Comparison of ENCODE assay signal across 15 cellular contexts in the genomic region with DNA sequence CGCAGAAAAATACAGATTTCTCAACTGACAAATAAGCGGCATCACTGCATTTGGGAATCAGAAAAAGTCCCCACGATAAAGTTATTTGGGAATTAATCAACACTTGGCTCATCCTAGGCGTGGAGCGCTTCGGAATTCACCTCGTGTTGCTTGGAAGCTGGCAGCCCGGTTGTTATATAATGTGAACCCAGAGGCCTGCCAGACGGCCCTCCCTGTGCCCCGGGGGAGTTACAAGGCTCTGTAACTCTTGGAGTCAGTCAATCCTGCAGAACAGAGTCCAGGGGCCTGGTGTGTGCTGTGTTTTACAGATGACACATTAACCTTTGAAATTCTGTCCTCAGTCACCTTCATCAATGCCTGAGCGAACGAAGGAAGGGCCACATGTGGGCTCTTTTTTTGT.
DNase-seq lines count a peak whose midpoint lies in the region; ATAC-seq, FAIRE-seq and TF ChIP-seq lines count a peak whose summit lies in the region.
"Had no signal": no experiment of that assay in that cellular context is flagged by ENCODE, and none has a peak within 500 bp of the region (broad histone marks: within the 10 kb centered on the region; RNA-seq: fewer than 3 reads in every experiment).

No MANE protein-coding gene starts in this region.

- no peak for TF ChIP-seq CTCF in astrocyte (IDR thresholded peaks at IDR 0.05; ENCODE audit: insufficient read depth, low read depth, low read length)
- TF ChIP-seq CTCF in right atrium auricular region (IDR thresholded peaks at IDR 0.05): no peak
- TF ChIP-seq CTCF in psoas muscle (IDR thresholded peaks at IDR 0.05): no peak
- no peak for TF ChIP-seq CTCF in hepatocyte (IDR thresholded peaks at IDR 0.05; ENCODE audit: poor library complexity)
- TF ChIP-seq CTCF in GM13977 (IDR thresholded peaks at IDR 0.05; ENCODE audit: extremely low read depth, insufficient read depth, missing control alignments): no peak

- H3K4me1 ChIP-seq in BLaER1: peaks cover 50% of the 10 kb centered on the region
- peaks cover 35% of the 10 kb centered on the region for H3K4me1 ChIP-seq in astrocyte (ENCODE audit: insufficient read depth, low read length)
- peaks cover 0 to 41% of the 10 kb centered on the region in 2 donors for H3K4me1 ChIP-seq in right atrium auricular region
- peaks cover 22% of the 10 kb centered on the region for H3K4me1 ChIP-seq in psoas muscle
- peaks cover 9% of the 10 kb centered on the region for H3K4me1 ChIP-seq in hepatocyte (ENCODE audit: insufficient read depth)

- no peak overlapping the region for H3K27ac Mint-ChIP-seq in astrocyte (ENCODE audit: unreplicated experiment)

- peaks cover 12% of the 10 kb centered on the region for H3K4me1 Mint-ChIP-seq in astrocyte (ENCODE audit: low read depth, unreplicated experiment)

- H3K27me3 ChIP-seq in BLaER1: no peaks in the 10 kb centered on the region
- H3K27me3 ChIP-seq in astrocyte (ENCODE audit: insufficient read depth, low read length): no peaks in the 10 kb centered on the region
- no peaks in the 10 kb centered on the region for H3K27me3 ChIP-seq in right atrium auricular region
- H3K27me3 ChIP-seq in psoas muscle (ENCODE audit: insufficient read depth in 3 of 3, low read length in 2 of 3): peaks cover 0 to 4% (median under 1%) of the 10 kb centered on the region in 3 donors
- H3K27me3 ChIP-seq in hepatocyte: no peaks in the 10 kb centered on the region

- H3K36me3 Mint-ChIP-seq in astrocyte (ENCODE audit: low read depth, unreplicated experiment): no peaks in the 10 kb centered on the region

- H3K4me3 ChIP-seq in BLaER1 (no peak overlapping the region), astrocyte (ENCODE audit: insufficient read depth, low read depth, low read length) (no peak overlapping the region), right atrium auricular region (no peak overlapping the region), psoas muscle (no peak overlapping the region), hepatocyte (no peak overlapping the region)
- H3K4me3 ChIP-seq: GM12878, lower lobe of right lung, smooth muscle cell had no signal

- FAIRE-seq in astrocyte (lab: Jason Lieb, UNC): no peak
- FAIRE-seq: endometrium, GM12878 had no signal

- H3K9ac ChIP-seq in BLaER1: no peak overlapping the region
- peak overlapping the region; percentile 41 for H3K9ac ChIP-seq in astrocyte (ENCODE audit: low read length)

- in situ Hi-C loops in GM13977 (cut with MboI; ENCODE audit: low pct_unique_long_range_greater_than_20kb, low sequenced_read_pairs, unreplicated experiment): no loop called here

- no peaks in the 10 kb centered on the region for H3K9me2 ChIP-seq in hepatocyte (replicated peaks; ENCODE audit: insufficient read depth)

- intact Hi-C loops in psoas muscle (cut with DNase I): no loop called here

- peaks cover 91% of the 10 kb centered on the region for H4K20me1 ChIP-seq in BLaER1
- peaks cover 2% of the 10 kb centered on the region for H4K20me1 ChIP-seq in astrocyte (ENCODE audit: insufficient read depth, low read length)
- H4K20me1 ChIP-seq in hepatocyte (ENCODE audit: insufficient read depth, poor library complexity, severe bottlenecking): no peaks in the 10 kb centered on the region

- H3K4me2 ChIP-seq in BLaER1: peak overlapping the region; percentile 53
- H3K4me2 ChIP-seq in astrocyte (ENCODE audit: low read length): peak overlapping the region; percentile 38
- H3K4me2 ChIP-seq in hepatocyte: no peak overlapping the region
- H3K4me2 ChIP-seq: smooth muscle cell had no signal

- no peaks in the 10 kb centered on the region for H3K9me3 Mint-ChIP-seq in astrocyte (ENCODE audit: unreplicated experiment)

- H2AFZ ChIP-seq in astrocyte (ENCODE audit: low read depth, low read length) (no peak overlapping the region), hepatocyte (no peak overlapping the region)

- H3K4me3 Mint-ChIP-seq in astrocyte (ENCODE audit: unreplicated experiment): no peak overlapping the region

- no peak for DNase-seq in astrocyte (ENCODE audit: low read depth)
- no peak for DNase-seq in right atrium auricular region (ENCODE audit: low spot score)
- peak; percentile 32 to 64 for DNase-seq in psoas muscle
- DNase-seq in hepatocyte (ENCODE audit: low spot score): no peak
- DNase-seq in GM13977 (ENCODE audit: low spot score): no peak
- DNase-seq: activated CD4-positive, CD25-positive, alpha-beta regulatory T cell; activated gamma-delta T cell; lower lobe of right lung; RPMI8226 had no signal

- H3K27me3 Mint-ChIP-seq in astrocyte (ENCODE audit: low read depth, unreplicated experiment): no peaks in the 10 kb centered on the region

- peaks cover 20% of the 10 kb centered on the region for H3K36me3 ChIP-seq in BLaER1
- no peaks in the 10 kb centered on the region for H3K36me3 ChIP-seq in astrocyte (ENCODE audit: insufficient read depth, low read length)
- H3K36me3 ChIP-seq in right atrium auricular region: no peaks in the 10 kb centered on the region
- H3K36me3 ChIP-seq in psoas muscle (ENCODE audit: insufficient read depth in 1 of 2, low read depth in 1 of 2): no peaks in the 10 kb centered on the region
- no peaks in the 10 kb centered on the region for H3K36me3 ChIP-seq in hepatocyte (replicated peaks; ENCODE audit: insufficient read depth, low read depth)
- H3K36me3 ChIP-seq: lower lobe of right lung had no signal

- H3K79me2 ChIP-seq in astrocyte (ENCODE audit: insufficient read depth, low read length) (peaks cover 5% of the 10 kb centered on the region), hepatocyte (no peaks in the 10 kb centered on the region)

- ATAC-seq in psoas muscle (no peak), GM21515 (IDR thresholded peaks at IDR 0.05; ENCODE audit: unreplicated experiment) (no peak), GM18873 (IDR thresholded peaks at IDR 0.05; ENCODE audit: low FRiP score, unreplicated experiment) (no peak)
- ATAC-seq: GM12878 had no signal

- 24 to 35% (median 26%) methylated on average over 12 of the region's 12 CpGs for WGBS in psoas muscle, 3 donors
- WGBS in hepatocyte (ENCODE audit: low lambda C conversion rate, missing lambda C conversion rate): 61% methylated on average over 12 of the region's 12 CpGs

- 0 out of 2 replicates have a peak, but pooled peaks cover 5% of the 10 kb centered on the region for H3K9me3 ChIP-seq in BLaER1
- H3K9me3 ChIP-seq in astrocyte (ENCODE audit: insufficient read depth, low read depth, low read length): no peaks in the 10 kb centered on the region
- no peaks in the 10 kb centered on the region for H3K9me3 ChIP-seq in right atrium auricular region
- no peaks in the 10 kb centered on the region for H3K9me3 ChIP-seq in psoas muscle
- no peaks in the 10 kb centered on the region for H3K9me3 ChIP-seq in hepatocyte (ENCODE audit: low read depth)
- H3K9me3 ChIP-seq: lower lobe of right lung had no signal

- no peak overlapping the region for H3K27ac ChIP-seq in BLaER1
- peak overlapping the region; percentile 1 for H3K27ac ChIP-seq in astrocyte (ENCODE audit: low read depth, low read length)
- H3K27ac ChIP-seq in right atrium auricular region: peak overlapping the region; percentile 50 to 58
- no peak overlapping the region for H3K27ac ChIP-seq in psoas muscle
- H3K27ac ChIP-seq in hepatocyte: no peak overlapping the region
- H3K27ac ChIP-seq: lower lobe of right lung had no signal

Comparison
In these comparisons a context has a peak if more than half of its experiments do, and no peak if none do; other contexts are left out.
1. H3K27ac ChIP-seq: peak in astrocyte (single experiment) and right atrium auricular region (2 of 2); none in BLaER1 (single experiment), psoas muscle (single experiment) and hepatocyte (single experiment).
2. DNase-seq: peak in psoas muscle (2 of 2); none in astrocyte (single experiment), right atrium auricular region (single experiment), hepatocyte (single experiment) and GM13977 (single experiment).